ENCODE assay signal across 7 cellular contexts in the genomic region with DNA sequence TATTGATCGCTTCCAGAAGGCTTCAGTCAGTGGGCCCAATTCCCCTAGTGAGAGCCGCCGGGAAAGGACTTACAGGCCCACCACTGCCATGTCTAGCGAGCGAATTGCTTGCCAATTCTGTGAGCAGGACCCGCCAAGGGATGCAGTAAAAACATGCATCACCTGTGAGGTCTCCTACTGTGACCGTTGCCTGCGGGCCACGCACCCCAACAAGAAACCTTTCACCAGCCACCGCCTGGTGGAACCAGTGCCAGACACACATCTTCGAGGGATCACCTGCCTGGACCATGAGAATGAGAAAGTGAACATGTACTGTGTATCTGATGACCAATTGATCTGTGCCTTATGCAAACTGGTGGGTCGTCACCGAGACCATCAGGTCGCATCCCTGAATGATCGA.
"Had no signal": no experiment of that assay in that cellular context is flagged by ENCODE, and none has a peak within 500 bp of the region (broad histone marks: within the 10 kb centered on the region; RNA-seq: fewer than 3 reads in every experiment).

No MANE protein-coding gene starts in this region.

- H3K9me3 Mint-ChIP-seq: GM23338, HFFc6 had no signal

- H3K4me3 Mint-ChIP-seq: GM23338, H9, HFFc6 had no signal

- H3K4me1 Mint-ChIP-seq: GM23338, H9 had no signal

- H3K27ac Mint-ChIP-seq: GM23338, H9, HFFc6 had no signal

- DNase-seq: GM23248, GOT3, H7, H9, HCEC 1CT, HFFc6 had no signal
